24 cellular contexts compared by ENCODE assay signal in genomic region chr2:46621499-46621898, GRCh38.
"Had no signal": no experiment of that assay in that cellular context is flagged by ENCODE, and none has a peak within 500 bp of the region (broad histone marks: within the 10 kb centered on the region; RNA-seq: fewer than 3 reads in every experiment).

No MANE protein-coding gene starts in this region.

- H3K4me3 Mint-ChIP-seq: mesothelial cell of epicardium; natural killer cell; stimulated activated naive B cell treated with anti-CD40 and anti-IgM and Interleukin-4, amounts not matched to agents 10 μg/mL and 1 μg/mL and 100 μg/mL, for 72 hours had no signal

- H3K27me3 ChIP-seq: ovary, right atrium auricular region, spleen, stomach, testis, thyroid gland, transverse colon, upper lobe of left lung, vagina had no signal

- H3K9me3 ChIP-seq: left ventricle myocardium inferior, ovary, right atrium auricular region, spleen, stomach, testis, thyroid gland, transverse colon, upper lobe of left lung, vagina had no signal

- H3K27ac ChIP-seq: left ventricle myocardium inferior, ovary, right atrium auricular region, spleen, stomach, testis, thyroid gland, transverse colon, upper lobe of left lung, vagina had no signal

- H3K27me3 Mint-ChIP-seq: naive B cell; progenitor cell of endocrine pancreas; stimulated activated naive B cell treated with anti-CD40 and anti-IgM and Interleukin-4, amounts not matched to agents 10 μg/mL and 1 μg/mL and 100 μg/mL, for 72 hours had no signal

- ATAC-seq: natural killer cell; sciatic nerve; stimulated activated naive B cell treated with anti-CD40 and anti-IgM and Interleukin-4, amounts not matched to agents 10 μg/mL and 1 μg/mL and 100 μg/mL, for 72 hours; stimulated activated naive CD8-positive, alpha-beta T cell treated with anti-CD3 and anti-CD28 coated beads, Interleukin-15, Interleukin-2, amounts not matched to agents 100 U/mL and 50 U/mL, for 24 hours had no signal

- H3K9me3 Mint-ChIP-seq: mesothelial cell of epicardium; naive B cell; natural killer cell; stimulated activated naive B cell treated with anti-CD40 and anti-IgM and Interleukin-4, amounts not matched to agents 10 μg/mL and 1 μg/mL and 100 μg/mL, for 72 hours had no signal

- H3K27ac Mint-ChIP-seq: mesothelial cell of epicardium; progenitor cell of endocrine pancreas; stimulated activated naive B cell treated with anti-CD40 and anti-IgM and Interleukin-4, amounts not matched to agents 10 μg/mL and 1 μg/mL and 100 μg/mL, for 72 hours had no signal

- DNase-seq: islet precursor cell; left ventricle myocardium inferior; mesendoderm; naive B cell; natural killer cell; ovary; small intestine; spleen; stimulated activated CD4-positive, alpha-beta T cell treated with anti-CD3 and anti-CD28 coated beads, Interleukin-1b, Interleukin-23, amount 100 ng/mL, for 48 hours; stimulated activated CD4-positive, alpha-beta T cell treated with anti-CD3 and anti-CD28 coated beads, Interleukin-2, amount 100 ng/mL, for 48 hours; stimulated activated CD4-positive, alpha-beta T cell treated with anti-CD3 and anti-CD28 coated beads, Interleukin-4, amount 100 ng/mL, for 4 hours; stimulated activated CD8-positive, alpha-beta memory T cell treated with anti-CD3 and anti-CD28 coated beads, Interleukin-4, amount 100 ng/mL, for 48 hours; stimulated activated naive B cell treated with anti-CD40 and anti-IgM and Interleukin-4, amounts not matched to agents 10 μg/mL and 1 μg/mL and 100 μg/mL, for 72 hours; stimulated activated naive CD8-positive, alpha-beta T cell treated with anti-CD3 and anti-CD28 coated beads, Interleukin-15, Interleukin-2, amounts not matched to agents 100 U/mL and 50 U/mL, for 24 hours; stomach; testis; thyroid gland; transverse colon; upper lobe of left lung had no signal
